In the genomic region with DNA sequence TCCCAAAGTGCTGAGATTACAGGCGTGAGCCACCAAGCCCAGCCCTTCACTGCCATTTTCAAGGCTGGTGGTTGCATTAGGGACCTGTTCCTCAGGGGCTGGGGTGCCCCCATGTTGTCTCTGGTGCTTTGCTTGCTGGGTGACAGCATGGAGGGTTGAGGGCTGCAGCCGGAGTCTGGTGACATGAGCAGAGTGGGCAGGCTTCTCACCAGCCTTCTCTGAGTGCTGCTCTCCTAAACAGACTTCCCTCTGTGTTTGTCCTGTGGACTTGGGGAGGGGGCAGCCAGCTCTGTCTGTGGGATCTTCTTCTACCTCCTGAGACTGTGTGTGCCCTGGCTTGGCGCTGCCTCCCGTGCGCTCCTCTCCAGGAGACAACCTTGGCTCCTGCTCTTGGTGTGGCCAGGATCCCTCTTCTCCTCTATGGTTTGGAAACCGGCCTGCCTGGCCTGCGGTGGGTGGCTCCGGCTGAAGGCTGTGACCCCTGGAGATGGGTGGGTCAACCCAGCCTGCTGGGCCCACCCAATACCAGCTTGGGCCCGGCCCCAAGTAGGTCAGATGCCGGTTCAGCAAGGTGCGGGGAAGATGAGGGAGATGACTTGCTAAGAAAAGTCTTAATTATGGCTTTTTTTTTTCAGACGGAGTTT, we compare ENCODE assay signal across 18 cellular contexts.
"Had no signal": no experiment of that assay in that cellular context is flagged by ENCODE, and none has a peak within 500 bp of the region (broad histone marks: within the 10 kb centered on the region; RNA-seq: fewer than 3 reads in every experiment).

No MANE protein-coding gene starts in this region.

- H3K27me3 Mint-ChIP-seq: activated CD8-positive, alpha-beta memory T cell treated with anti-CD3 and anti-CD28 coated beads, Interleukin-2, amount 10 ng/mL, durations not matched to agents 7 days and 5 days; activated naive CD8-positive, alpha-beta T cell had no signal

- H3K9me3 ChIP-seq: gastrocnemius medialis, heart left ventricle, psoas muscle, SJSA1, thyroid gland, vagina had no signal

- H3K27ac ChIP-seq: psoas muscle, SJSA1, thyroid gland, vagina had no signal

- H3K4me3 ChIP-seq: gastrocnemius medialis, heart left ventricle, psoas muscle, SJSA1, thyroid gland, vagina had no signal

- ATAC-seq: activated CD4-positive, CD25-positive, alpha-beta regulatory T cell treated with anti-CD3 and anti-CD28 coated beads, Interleukin-2, amount 50 U/mL, for 24 hours; activated CD8-positive, alpha-beta memory T cell treated with anti-CD3 and anti-CD28 coated beads, Interleukin-2, amount 10 ng/mL, durations not matched to agents 7 days and 5 days had no signal

- H3K27me3 ChIP-seq: gastrocnemius medialis, heart left ventricle, SJSA1, thyroid gland, vagina had no signal

- H3K9me3 Mint-ChIP-seq: immature natural killer cell; T-helper 2 cell treated with Interferon-gamma antibody and Interleukin-4, amounts not matched to agents 5 μg/mL and 100 μg/mL, for 36 hours had no signal

- DNase-seq: activated CD4-positive, alpha-beta T cell treated with anti-CD3 and anti-CD28 coated beads, Interleukin-2, amount 50 U/mL, for 4 hours; activated CD8-positive, alpha-beta memory T cell treated with anti-CD3 and anti-CD28 coated beads, Interleukin-2, amount 10 ng/mL, durations not matched to agents 7 days and 5 days; activated effector memory CD4-positive, alpha-beta T cell treated with Interleukin-2 at 50 U/mL for 16 hours; activated T-cell treated with anti-CD3 and anti-CD28 coated beads, Interleukin-2, amount 50 U/mL, for 1 hour; anterior cingulate cortex; erythroblast; gastrocnemius medialis; immature natural killer cell; stimulated activated CD4-positive, alpha-beta T cell treated with anti-CD3 and anti-CD28 coated beads, Interleukin-1b, Interleukin-23, amount 100 ng/mL, for 48 hours; SW 1271; thyroid gland had no signal

- H3K27ac Mint-ChIP-seq: activated CD8-positive, alpha-beta memory T cell treated with anti-CD3 and anti-CD28 coated beads, Interleukin-2, amount 10 ng/mL, durations not matched to agents 7 days and 5 days; activated naive CD8-positive, alpha-beta T cell had no signal

- H3K4me1 ChIP-seq: SJSA1, thyroid gland had no signal

- H3K4me3 Mint-ChIP-seq: activated CD8-positive, alpha-beta memory T cell treated with anti-CD3 and anti-CD28 coated beads, Interleukin-2, amount 10 ng/mL, durations not matched to agents 7 days and 5 days; activated naive CD8-positive, alpha-beta T cell; immature natural killer cell; T-helper 2 cell treated with Interferon-gamma antibody and Interleukin-4, amounts not matched to agents 5 μg/mL and 100 μg/mL, for 36 hours had no signal
